In the genomic region with DNA sequence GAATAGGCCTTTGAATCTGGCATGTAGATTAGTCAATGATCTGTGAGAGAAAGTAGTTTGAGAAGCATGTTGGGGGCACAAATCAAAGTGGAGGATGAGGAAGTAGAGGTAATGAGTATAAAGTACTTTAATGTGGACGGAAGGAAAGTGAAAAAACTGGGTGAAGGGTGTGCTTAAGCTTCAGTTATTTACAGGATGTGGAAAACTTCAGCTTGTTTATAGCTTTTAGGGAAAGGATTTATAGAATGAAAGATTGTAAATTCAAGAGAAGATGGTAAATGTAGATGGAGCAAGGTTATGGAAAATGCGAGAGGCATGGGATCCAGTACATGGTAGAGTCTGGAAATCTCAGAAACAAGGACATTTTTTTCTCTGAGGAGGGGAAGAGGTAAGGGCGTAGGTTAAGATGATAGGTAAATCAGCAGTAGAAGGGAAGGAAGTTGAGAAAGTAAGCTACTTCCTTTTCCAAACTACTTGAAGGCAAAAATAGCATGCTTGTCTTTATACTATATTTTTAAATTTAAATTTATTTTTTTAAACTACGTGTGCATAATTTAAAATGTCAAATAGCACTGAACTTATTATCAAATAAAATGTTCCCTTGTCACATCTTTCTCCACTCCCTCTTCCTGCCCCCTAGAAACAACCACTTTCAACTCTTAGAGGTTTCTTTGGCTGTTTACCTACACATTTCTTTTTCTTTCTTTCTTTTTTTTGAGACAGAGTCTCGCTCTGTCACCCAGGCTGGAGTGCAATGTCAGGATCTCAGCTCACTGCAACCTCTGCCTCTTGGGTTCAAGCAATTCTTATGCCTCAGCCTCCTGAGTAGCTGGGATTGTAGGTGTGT, we compare ENCODE assay signal across 12 cellular contexts. TPM values are rescaled to one million over a fixed set of nuclear protein-coding genes. Genes with fewer than 3 reads are reported as not detected.
DNase-seq lines count a peak whose midpoint lies in the region; FAIRE-seq lines count a peak whose summit lies in the region.
"Had no signal": no experiment of that assay in that cellular context is flagged by ENCODE, and none has a peak within 500 bp of the region (broad histone marks: within the 10 kb centered on the region; RNA-seq: fewer than 3 reads in every experiment).

No MANE protein-coding gene starts in this region.

- peak overlapping the region; percentile 24 for H3K4me3 ChIP-seq in thymus (ENCODE audit: low read length)

- no peaks in the 10 kb centered on the region for H3K9me3 Mint-ChIP-seq in T-helper 1 cell treated with Interleukin-12 subunit alpha and Interleukin-12 subunit beta and Interleukin-4 antibody, amounts not matched to agents 30 μg/mL and 1 μg/mL, for 36 hours

- H3K27ac ChIP-seq in thymus (ENCODE audit: low read depth): peak overlapping the region; percentile 86

- H3K27me3 ChIP-seq in thymus (ENCODE audit: control insufficient read depth, insufficient read depth): no peaks in the 10 kb centered on the region

- no peaks in the 10 kb centered on the region for H3K36me3 ChIP-seq in thymus (ENCODE audit: control insufficient read depth, insufficient read depth)

- peak; percentile 13 for FAIRE-seq in islet of Langerhans (lab: Jason Lieb, UNC)

- peak overlapping the region; percentile 27 for H3K4me3 Mint-ChIP-seq in T-helper 1 cell treated with Interleukin-12 subunit alpha and Interleukin-12 subunit beta and Interleukin-4 antibody, amounts not matched to agents 30 μg/mL and 1 μg/mL, for 36 hours

- H3K9me3 ChIP-seq in thymus (ENCODE audit: control insufficient read depth): no peaks in the 10 kb centered on the region

- peak overlapping the region; percentile 41 for H3K27ac Mint-ChIP-seq in T-helper 1 cell treated with Interleukin-12 subunit alpha and Interleukin-12 subunit beta and Interleukin-4 antibody, amounts not matched to agents 30 μg/mL and 1 μg/mL, for 36 hours

- 37% methylated on average over 5 of the region's 5 CpGs for WGBS in thymus

- peaks cover 6% of the 10 kb centered on the region for H3K4me1 ChIP-seq in thymus (ENCODE audit: control insufficient read depth, insufficient read depth, low read length)

- DNase-seq in activated gamma-delta T cell treated with Interleukin-2 at 50 U/mL for 16 hours (peak; percentile 10), activated gamma-delta T cell (lab: John Stamatoyannopoulos, UW) (no peak), NCI-H510A treated with DMSO at 0.1 percent for 48 hours (lab: John Stamatoyannopoulos, UW) (no peak), superior temporal gyrus (ENCODE audit: extremely low spot score) (no peak)
- no peak for DNase-seq in activated CD8-positive, alpha-beta memory T cell treated with anti-CD3 and anti-CD28 coated beads, Interleukin-2, amount 50 U/mL, for 4 hours
- DNase-seq: activated effector memory CD4-positive, alpha-beta T cell treated with anti-CD3 and anti-CD28 coated beads, Interleukin-2, amount 50 U/mL, for 16 hours; NCI-H526; posterior cingulate gyrus; T-helper 9 cell had no signal

- no peaks in the 10 kb centered on the region for H3K27me3 Mint-ChIP-seq in T-helper 1 cell treated with Interleukin-12 subunit alpha and Interleukin-12 subunit beta and Interleukin-4 antibody, amounts not matched to agents 30 μg/mL and 1 μg/mL, for 36 hours (ENCODE audit: low read depth)

- H3K4me1 Mint-ChIP-seq in T-helper 1 cell treated with Interleukin-12 subunit alpha and Interleukin-12 subunit beta and Interleukin-4 antibody, amounts not matched to agents 30 μg/mL and 1 μg/mL, for 36 hours (ENCODE audit: low read depth): peaks cover 30% of the 10 kb centered on the region

- H3K36me3 Mint-ChIP-seq in T-helper 1 cell treated with Interleukin-12 subunit alpha and Interleukin-12 subunit beta and Interleukin-4 antibody, amounts not matched to agents 30 μg/mL and 1 μg/mL, for 36 hours (ENCODE audit: low read depth): peaks cover 1% of the 10 kb centered on the region

RNA-seq across cellular contexts. Expression of a gene that starts 8.5 kb away (rescaled TPM):
- polyA plus RNA-seq in thymus: 12.0 TPM
